In genomic region chr12:56389215-56389850, GRCh38 we compare ENCODE assay signal across 30 cellular contexts. TPM values are rescaled to one million over a fixed set of nuclear protein-coding genes. Genes with fewer than 3 reads are reported as not detected.
DNase-seq lines count a peak whose midpoint lies in the region; TF ChIP-seq lines count a peak whose summit lies in the region.
"Had no signal": no experiment of that assay in that cellular context is flagged by ENCODE, and none has a peak within 500 bp of the region (broad histone marks: within the 10 kb centered on the region; RNA-seq: fewer than 3 reads in every experiment).

No MANE protein-coding gene starts in this region.

- no peaks in the 10 kb centered on the region for H3K36me3 ChIP-seq in BLaER1 treated with 17β-estradiol and CSF1 and Interleukin-3, amounts not matched to agents 10 nM and 100 nM
- no peaks in the 10 kb centered on the region for H3K36me3 ChIP-seq in OCI-LY1 (ENCODE audit: insufficient read depth, low read length)
- H3K36me3 ChIP-seq in mesenchymal stem cell (ENCODE audit: control insufficient read depth in 1 of 2, insufficient read depth in 2 of 2, low read depth in 1 of 2, low read length in 2 of 2): no peaks in the 10 kb centered on the region
- no peaks in the 10 kb centered on the region for H3K36me3 ChIP-seq in ovary
- H3K36me3 ChIP-seq: gastroesophageal sphincter, left lung, tibial nerve, WERI-Rb-1 had no signal

- H2BK15ac ChIP-seq in mesenchymal stem cell (ENCODE audit: low read depth, poor library complexity, severe bottlenecking): no peak overlapping the region

- H2AFZ ChIP-seq in OCI-LY1 (ENCODE audit: low read length): peak overlapping the region; percentile 70; the same call in 1 of the 2 replicates
- no peak overlapping the region for H2AFZ ChIP-seq in mesenchymal stem cell (ENCODE audit: low read depth, low read length)
- H2AFZ ChIP-seq: GM23248 had no signal

- H3K4me3 ChIP-seq in BLaER1 treated with 17β-estradiol and CSF1 and Interleukin-3, amounts not matched to agents 10 nM and 100 nM: no peak overlapping the region
- H3K4me3 ChIP-seq in OCI-LY1 (ENCODE audit: low read depth, low read length, poor library complexity, severe bottlenecking) (no peak overlapping the region), mesenchymal stem cell (ENCODE audit: insufficient read depth in 1 of 2, low read depth in 1 of 2, low read length in 2 of 2) (no peak overlapping the region), ovary (no peak overlapping the region)
- H3K4me3 ChIP-seq: gastroesophageal sphincter, GM23248, left lung, tibial nerve had no signal

- intact Hi-C loops in ovary (cut with DNase I): no loop called here

- no peak overlapping the region for H2AK5ac ChIP-seq in mesenchymal stem cell (ENCODE audit: low read length, severe bottlenecking)

- no peak for TF ChIP-seq POLR2A in ovary (IDR thresholded peaks at IDR 0.05)

- no peak for TF ChIP-seq EP300 in ovary (IDR thresholded peaks at IDR 0.05)

- TF ChIP-seq CTCF in OCI-LY1 (IDR thresholded peaks at IDR 0.05; ENCODE audit: low read length) (no peak), ovary (IDR thresholded peaks at IDR 0.05) (no peak)

- H3K4me1 ChIP-seq in BLaER1 treated with 17β-estradiol and CSF1 and Interleukin-3, amounts not matched to agents 10 nM and 100 nM: peaks cover 0 to 14% (median 8%) of the 10 kb centered on the region in 10 experiments; a peak in 11 of 20 replicates
- no peaks in the 10 kb centered on the region for H3K4me1 ChIP-seq in OCI-LY1 (ENCODE audit: insufficient read depth, low read length, severe bottlenecking)
- H3K4me1 ChIP-seq in mesenchymal stem cell (ENCODE audit: control insufficient read depth, insufficient read depth, low read depth, low read length): peaks cover 4% of the 10 kb centered on the region
- H3K4me1 ChIP-seq in ovary (ENCODE audit: insufficient read depth): no peaks in the 10 kb centered on the region
- H3K4me1 ChIP-seq: gastroesophageal sphincter, left lung, tibial nerve had no signal

- 50% methylated on average over 5 of the region's 5 CpGs for WGBS in mesenchymal stem cell
- WGBS in ovary, 3 donors: 17 to 29% (median 23%) methylated on average over 5 of the region's 5 CpGs

- no peaks in the 10 kb centered on the region for H3F3A ChIP-seq in OCI-LY1 (ENCODE audit: insufficient read depth, low read length)

- H2BK5ac ChIP-seq in mesenchymal stem cell (ENCODE audit: low read depth, low read length, poor library complexity, severe bottlenecking): no peak overlapping the region

- H3K79me2 ChIP-seq in OCI-LY1 (ENCODE audit: insufficient read depth, low read length): no peaks in the 10 kb centered on the region

- no peak overlapping the region for H3K4ac ChIP-seq in mesenchymal stem cell (ENCODE audit: low read depth in 1 of 2, low read length in 2 of 2)

- H4K91ac ChIP-seq in mesenchymal stem cell (ENCODE audit: low read length): no peak overlapping the region

- no peak overlapping the region for H4K8ac ChIP-seq in mesenchymal stem cell (ENCODE audit: low read length)

- no peaks in the 10 kb centered on the region for H3K27me3 ChIP-seq in BLaER1 treated with 17β-estradiol and CSF1 and Interleukin-3, amounts not matched to agents 10 nM and 100 nM
- no peaks in the 10 kb centered on the region for H3K27me3 ChIP-seq in OCI-LY1 (ENCODE audit: insufficient read depth, low read length)
- H3K27me3 ChIP-seq in mesenchymal stem cell (ENCODE audit: control insufficient read depth in 1 of 2, insufficient read depth in 1 of 2, low read length in 2 of 2): no peaks in the 10 kb centered on the region
- H3K27me3 ChIP-seq in ovary: no peaks in the 10 kb centered on the region
- H3K27me3 ChIP-seq: gastroesophageal sphincter, left lung, tibial nerve had no signal

- H4K20me1 ChIP-seq in BLaER1 treated with 17β-estradiol and CSF1 and Interleukin-3, amounts not matched to agents 10 nM and 100 nM: no peaks in the 10 kb centered on the region
- no peaks in the 10 kb centered on the region for H4K20me1 ChIP-seq in OCI-LY1 (ENCODE audit: insufficient read depth, low read length)

- H3K9me3 ChIP-seq in BLaER1 treated with 17β-estradiol and CSF1 and Interleukin-3, amounts not matched to agents 10 nM and 100 nM (replicated peaks in 1 of 11): peaks cover 19 to 32% (median 29%) of the 10 kb centered on the region in 11 experiments
- no peaks in the 10 kb centered on the region for H3K9me3 ChIP-seq in OCI-LY1 (ENCODE audit: low read length)
- H3K9me3 ChIP-seq in mesenchymal stem cell (ENCODE audit: control insufficient read depth, low read length): no peaks in the 10 kb centered on the region
- no peaks in the 10 kb centered on the region for H3K9me3 ChIP-seq in ovary
- H3K9me3 ChIP-seq: gastroesophageal sphincter had no signal

- no peak overlapping the region for H3K9ac ChIP-seq in BLaER1 treated with 17β-estradiol and CSF1 and Interleukin-3, amounts not matched to agents 10 nM and 100 nM
- no peak overlapping the region for H3K9ac ChIP-seq in OCI-LY1 (ENCODE audit: low read length)
- H3K9ac ChIP-seq in mesenchymal stem cell (ENCODE audit: low read length): no peak overlapping the region
- H3K9ac ChIP-seq: GM23248 had no signal

- no peak overlapping the region for H3K18ac ChIP-seq in mesenchymal stem cell (ENCODE audit: low read depth in 1 of 2, low read length in 2 of 2)

- H2BK12ac ChIP-seq in mesenchymal stem cell (ENCODE audit: low read length in 2 of 2): no peak overlapping the region

- H2BK120ac ChIP-seq in mesenchymal stem cell (ENCODE audit: low read depth, low read length): no peak overlapping the region

- peak overlapping the region in 6 of 11 experiments; percentile 6 to 48 (median 22); a peak in 11 of 22 replicates for H3K4me2 ChIP-seq in BLaER1 treated with 17β-estradiol and CSF1 and Interleukin-3, amounts not matched to agents 10 nM and 100 nM
- H3K4me2 ChIP-seq in OCI-LY1 (ENCODE audit: low read length) (no peak overlapping the region), mesenchymal stem cell (ENCODE audit: low read length, poor library complexity, severe bottlenecking) (no peak overlapping the region)

- H3K23ac ChIP-seq in mesenchymal stem cell (ENCODE audit: low read length in 2 of 2): no peak overlapping the region

- no peak overlapping the region for H3K14ac ChIP-seq in mesenchymal stem cell (ENCODE audit: low read length in 2 of 2)

- H3K9me2 ChIP-seq in OCI-LY1 (ENCODE audit: low read depth, low read length): no peaks in the 10 kb centered on the region

- no peak overlapping the region for H3K27ac ChIP-seq in BLaER1 treated with 17β-estradiol and CSF1 and Interleukin-3, amounts not matched to agents 10 nM and 100 nM
- H3K27ac ChIP-seq in OCI-LY1 (ENCODE audit: low read depth, low read length, poor library complexity, severe bottlenecking) (no peak overlapping the region), mesenchymal stem cell (ENCODE audit: low read length, poor library complexity, severe bottlenecking) (no peak overlapping the region), ovary (no peak overlapping the region)
- H3K27ac ChIP-seq: gastroesophageal sphincter, GM23248, left lung, tibial nerve, WERI-Rb-1 had no signal

- DNase-seq in mesenchymal stem cell (peak; percentile 21), NCI-H1092 (lab: John Stamatoyannopoulos, UW) (no peak), NCI-H526 treated with DMSO at 0.1 percent for 48 hours (lab: John Stamatoyannopoulos, UW) (no peak), ovary (no peak)
- DNase-seq: activated CD4-positive, alpha-beta T cell treated with anti-CD3 and anti-CD28 coated beads, Interleukin-2, amount 10 ng/mL, durations not matched to agents 24 days and 14 days; activated gamma-delta T cell; activated naive CD8-positive, alpha-beta T cell treated with anti-CD3 and anti-CD28 coated beads, Interleukin-2, amount 50 U/mL, for 24 hours; activated T-cell treated with anti-CD3 and anti-CD28 coated beads, Interleukin-2, amount 50 U/mL, for 1 hour; caudate nucleus; CD4-positive, alpha-beta memory T cell; GM23248; hypothalamus; immature natural killer cell; left lung; naive thymus-derived CD8-positive, alpha-beta T cell; NCI-H2029; NCI-H69; occipital lobe; retina; stimulated activated CD4-positive, alpha-beta T cell treated with anti-CD3 and anti-CD28 coated beads, Interleukin-2, amount 100 ng/mL, for 48 hours; SW 1271; T-helper 9 cell; WERI-Rb-1 had no signal

- no peaks in the 10 kb centered on the region for H3K79me1 ChIP-seq in mesenchymal stem cell (replicated peaks; ENCODE audit: low read length, poor library complexity, severe bottlenecking)

RNA-seq across cellular contexts. Expression of gene APOF, which starts 26.7 kb away (rescaled TPM):
- polyA plus RNA-seq in mesenchymal stem cell (2013, experiment 1 of 2): not detected
- not detected for polyA plus RNA-seq in mesenchymal stem cell (2013, experiment 2 of 2)
- total RNA-seq in ovary: not detected
- not detected for polyA plus RNA-seq in ovary
- total RNA-seq: activated CD4-positive, alpha-beta T cell treated with anti-CD3 and anti-CD28 coated beads, Interleukin-2, amount 10 ng/mL, durations not matched to agents 24 days and 14 days; activated CD8-positive, alpha-beta memory T cell treated with anti-CD3 and anti-CD28 coated beads for 36 hours; CD4-positive, alpha-beta memory T cell; dermis microvascular lymphatic vessel endothelial cell; gastroesophageal sphincter; GM23248; left lung; M059J; naive thymus-derived CD8-positive, alpha-beta T cell; occipital lobe; tibial nerve had no signal
- polyA plus RNA-seq: CD4-positive, alpha-beta memory T cell; GM23248; immature natural killer cell; naive thymus-derived CD8-positive, alpha-beta T cell had no signal

RNA-seq across cellular contexts. Expression of gene STAT2, which starts 29.4 kb away (rescaled TPM):
- polyA plus RNA-seq in mesenchymal stem cell (2013, experiment 1 of 2): 111 TPM
- 103 TPM for polyA plus RNA-seq in mesenchymal stem cell (2013, experiment 2 of 2)
- 100 to 1,000 TPM in 3 of 7 donors, 10 to 100 TPM in 4; 81.5 to 161 (median 90.2) TPM for total RNA-seq in ovary
- 100 to 1,000 TPM in 1 of 2 donors, 10 to 100 TPM in 1; 56.1 to 122 TPM for polyA plus RNA-seq in ovary

RNA-seq across cellular contexts. Expression of gene IL23A, which starts 50.6 kb away (rescaled TPM):
- polyA plus RNA-seq in mesenchymal stem cell (2013, experiment 1 of 2): 0.06 TPM
- not detected for polyA plus RNA-seq in mesenchymal stem cell (2013, experiment 2 of 2)
- under 1 TPM in 2 of 7 donors, not detected in 5; 0.23 to 0.35 TPM for total RNA-seq in ovary
- under 1 TPM in 1 of 2 donors, not detected in 1; 0.16 TPM for polyA plus RNA-seq in ovary
- total RNA-seq: gastroesophageal sphincter, GM23248, M059J, occipital lobe, tibial nerve had no signal

RNA-seq across cellular contexts. Expression of gene PAN2, which starts 55.5 kb away (rescaled TPM):
- polyA plus RNA-seq in mesenchymal stem cell (2013, experiment 1 of 2): 7.4 TPM
- polyA plus RNA-seq in mesenchymal stem cell (2013, experiment 2 of 2): 7.1 TPM
- 100 to 1,000 TPM in 1 of 7 donors, 10 to 100 TPM in 6; 41.0 to 103 (median 74.5) TPM for total RNA-seq in ovary
- 10 to 100 TPM; 44.2 to 67.2 TPM for polyA plus RNA-seq in ovary

RNA-seq across cellular contexts. Expression of gene TIMELESS, which starts 59.9 kb away (rescaled TPM):
- polyA plus RNA-seq in mesenchymal stem cell (2013, experiment 1 of 2): 5.6 TPM
- polyA plus RNA-seq in mesenchymal stem cell (2013, experiment 2 of 2): 5.3 TPM
- total RNA-seq in ovary: 1 to 10 TPM; 2.1 to 4.5 (median 3.2) TPM
- 1 to 10 TPM; 2.9 to 6.4 TPM for polyA plus RNA-seq in ovary

Comparison
In these comparisons a context has a peak if more than half of its experiments do, and no peak if none do; other contexts are left out.
1. H3K4me2 ChIP-seq: peak in BLaER1 treated with 17β-estradiol and CSF1 and Interleukin-3, amounts not matched to agents 10 nM and 100 nM (6 of 11); none in OCI-LY1 (single experiment) and mesenchymal stem cell (single experiment).